10 cellular contexts compared by ENCODE assay signal in genomic region chr2:224927011-224927410, GRCh38.
A peak's percentile ranks its signal among the peaks of the same experiment; 100 is the strongest.
DNase-seq lines count a peak whose midpoint lies in the region; ATAC-seq and TF ChIP-seq lines count a peak whose summit lies in the region.
"Had no signal": no experiment of that assay in that cellular context is flagged by ENCODE, and none has a peak within 500 bp of the region (broad histone marks: within the 10 kb centered on the region; RNA-seq: fewer than 3 reads in every experiment).

No MANE protein-coding gene starts in this region.

- peaks cover 4 to 95% of the 10 kb centered on the region in 2 donors for H3K4me1 ChIP-seq in left lung
- H3K4me1 ChIP-seq in tibial artery = peaks cover 0 to 77% (median 58%) of the 10 kb centered on the region in 4 donors

- no peak for DNase-seq in activated naive CD4-positive, alpha-beta T cell treated with anti-CD3 and anti-CD28 coated beads, Interleukin-2, amount 10 ng/mL, durations not matched to agents 7 days and 5 days
- no peak for DNase-seq in activated naive CD4-positive, alpha-beta T cell (lab: John Stamatoyannopoulos, UW)
- DNase-seq in left lung (no peak), tibial artery (no peak), NCI-H2107 treated with DMSO at 0.1 percent for 48 hours (lab: John Stamatoyannopoulos, UW; ENCODE audit: unreplicated experiment) (no peak), NCI-H526 treated with DMSO at 0.1 percent for 48 hours (lab: John Stamatoyannopoulos, UW) (no peak)
- DNase-seq: C1 segment of cervical spinal cord, NCI-H526 had no signal

- peak overlapping the region; percentile 48 for H3K4me3 Mint-ChIP-seq in activated naive CD4-positive, alpha-beta T cell treated with anti-CD3 and anti-CD28 coated beads, Interleukin-2, amount 10 ng/mL, durations not matched to agents 7 days and 5 days
- H3K4me3 Mint-ChIP-seq in activated T-helper 17 cell treated with anti-CD3 and anti-CD28 coated beads, Interleukin-2, amount 50 U/mL, for 72 hours = peak overlapping the region; percentile 78

- H3K9me3 Mint-ChIP-seq in activated naive CD4-positive, alpha-beta T cell treated with anti-CD3 and anti-CD28 coated beads, Interleukin-2, amount 10 ng/mL, durations not matched to agents 7 days and 5 days = no peaks in the 10 kb centered on the region
- no peaks in the 10 kb centered on the region for H3K9me3 Mint-ChIP-seq in activated T-helper 17 cell treated with anti-CD3 and anti-CD28 coated beads, Interleukin-2, amount 50 U/mL, for 72 hours

- H3K36me3 Mint-ChIP-seq in activated naive CD4-positive, alpha-beta T cell treated with anti-CD3 and anti-CD28 coated beads, Interleukin-2, amount 10 ng/mL, durations not matched to agents 7 days and 5 days = peaks cover 90% of the 10 kb centered on the region
- H3K36me3 Mint-ChIP-seq in activated T-helper 17 cell treated with anti-CD3 and anti-CD28 coated beads, Interleukin-2, amount 50 U/mL, for 72 hours (ENCODE audit: low read depth) = peaks cover 98% of the 10 kb centered on the region

- intact Hi-C loops in left lung (cut with DNase I) = no loop called here
- intact Hi-C loops in tibial artery (cut with DNase I; ENCODE audit: low total_unique reads) = no loop called here

- H3K36me3 ChIP-seq in left lung (peaks cover 0 to 6% of the 10 kb centered on the region in 2 donors), tibial artery (no peaks in the 10 kb centered on the region)

- H3K27ac ChIP-seq in left lung (peak overlapping the region; percentile 72 to 78), tibial artery (peak overlapping the region; percentile 88 to 93)

- H3K27me3 ChIP-seq in left lung = no peaks in the 10 kb centered on the region
- H3K27me3 ChIP-seq in tibial artery = no peaks in the 10 kb centered on the region

- H3K9me3 ChIP-seq in left lung (no peaks in the 10 kb centered on the region), tibial artery (no peaks in the 10 kb centered on the region)

- TF ChIP-seq CTCF in left lung (IDR thresholded peaks at IDR 0.05) (no peak), tibial artery (IDR thresholded peaks at IDR 0.05) (no peak)

- no peak overlapping the region for H3K4me3 ChIP-seq in left lung
- no peak overlapping the region for H3K4me3 ChIP-seq in tibial artery

- peak overlapping the region; percentile 94 for H3K27ac Mint-ChIP-seq in activated naive CD4-positive, alpha-beta T cell treated with anti-CD3 and anti-CD28 coated beads, Interleukin-2, amount 10 ng/mL, durations not matched to agents 7 days and 5 days
- peak overlapping the region; percentile 97 for H3K27ac Mint-ChIP-seq in activated T-helper 17 cell treated with anti-CD3 and anti-CD28 coated beads, Interleukin-2, amount 50 U/mL, for 72 hours

- CTCF ChIA-PET in activated naive CD4-positive, alpha-beta T cell treated with anti-CD3 and anti-CD28 coated beads, Interleukin-2, amount 10 ng/mL, durations not matched to agents 7 days and 5 days (lab: Charles Lee) = interaction anchor here (0.9 to 2.9 kb wide), 4 partner anchors 17 to 75 kb away, joined by 4 to 17 read pairs (median 10); no protein-coding TSS in a partner anchor

- no peaks in the 10 kb centered on the region for H3K27me3 Mint-ChIP-seq in activated naive CD4-positive, alpha-beta T cell treated with anti-CD3 and anti-CD28 coated beads, Interleukin-2, amount 10 ng/mL, durations not matched to agents 7 days and 5 days
- no peaks in the 10 kb centered on the region for H3K27me3 Mint-ChIP-seq in activated T-helper 17 cell treated with anti-CD3 and anti-CD28 coated beads, Interleukin-2, amount 50 U/mL, for 72 hours

- ATAC-seq in activated T-helper 17 cell treated with anti-CD3 and anti-CD28 coated beads, Interleukin-2, amount 50 U/mL, for 72 hours (replicated peaks) = peak; percentile 1
- ATAC-seq in left lung = no peak
- ATAC-seq in esophagus mucosa = no peak

- H3K4me1 Mint-ChIP-seq in activated naive CD4-positive, alpha-beta T cell treated with anti-CD3 and anti-CD28 coated beads, Interleukin-2, amount 10 ng/mL, durations not matched to agents 7 days and 5 days = peaks cover 99% of the 10 kb centered on the region
- H3K4me1 Mint-ChIP-seq in activated T-helper 17 cell treated with anti-CD3 and anti-CD28 coated beads, Interleukin-2, amount 50 U/mL, for 72 hours = peaks cover 74% of the 10 kb centered on the region
